ENCODE assay signal across 20 cellular contexts in genomic region chr7:41245916-41246315, GRCh38.
"Had no signal": no experiment of that assay in that cellular context is flagged by ENCODE, and none has a peak within 500 bp of the region (broad histone marks: within the 10 kb centered on the region; RNA-seq: fewer than 3 reads in every experiment).

No MANE protein-coding gene starts in this region.

- H3K27me3 ChIP-seq: Peyer's patch, SJSA1 had no signal

- H3K4me3 ChIP-seq: Peyer's patch, SJSA1, SK-N-MC had no signal

- H3K4me1 ChIP-seq: Peyer's patch had no signal

- H3K27ac ChIP-seq: Peyer's patch, SJSA1, SK-N-MC had no signal

- H3K36me3 ChIP-seq: Peyer's patch, SJSA1 had no signal

- DNase-seq: KBM-7, NCI-H1092, NCI-H1105 treated with DMSO at 0.1 percent for 48 hours, NCI-H1417 treated with DMSO at 0.1 percent for 48 hours, NCI-H146, NCI-H1694 treated with DMSO at 0.1 percent for 48 hours, NCI-H2029, NCI-H2081 treated with DMSO at 0.1 percent for 48 hours, NCI-H2171, NCI-H226, NCI-H446, NCI-H510A, NCI-H524 treated with DMSO at 0.1 percent for 48 hours, NCI-H69, NCI-H774, Peyer's patch, Right ventricle myocardium superior, SIG-M5 had no signal

- H3K9me3 ChIP-seq: Peyer's patch, SJSA1 had no signal
